8 cellular contexts compared by ENCODE assay signal in the genomic region with DNA sequence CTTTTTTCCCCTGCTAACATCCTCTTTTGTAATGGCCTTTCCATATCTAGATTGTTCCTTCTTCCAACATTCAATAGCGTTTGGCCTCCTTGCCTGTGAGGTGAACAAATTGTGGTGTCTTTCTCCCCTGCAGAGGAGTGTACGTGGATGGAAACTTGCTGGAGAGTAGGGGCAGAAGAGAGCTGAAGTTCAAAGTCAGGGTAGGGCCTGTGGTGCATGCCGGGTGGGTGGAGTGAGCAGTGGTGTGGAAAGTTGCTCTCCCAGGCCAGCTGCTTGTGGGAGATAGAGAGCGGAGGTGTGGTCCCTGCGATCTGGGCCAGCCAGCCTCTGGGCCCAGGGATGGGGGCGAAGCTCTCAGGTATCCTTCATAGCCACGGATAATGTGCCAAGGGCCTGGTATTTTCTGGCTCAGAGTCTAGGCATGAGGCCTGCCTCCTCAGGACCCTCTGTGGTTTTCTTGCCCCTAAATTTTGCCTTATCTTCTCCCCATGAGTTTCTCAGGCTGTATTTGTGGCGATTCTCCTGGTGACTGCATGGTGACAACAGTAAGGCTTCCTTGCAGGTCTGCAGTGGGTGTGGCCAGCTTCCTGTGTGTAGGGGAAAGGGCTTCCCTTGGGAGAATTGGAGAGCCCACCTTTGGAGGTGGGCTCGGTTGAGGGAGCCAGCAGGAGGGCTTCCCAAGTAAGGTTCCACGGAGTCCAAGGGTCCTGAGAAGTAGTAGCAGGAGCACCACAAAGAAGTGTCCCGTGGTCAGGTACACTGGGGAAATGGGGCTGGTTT. TPM values are rescaled to one million over a fixed set of nuclear protein-coding genes. Genes with fewer than 3 reads are reported as not detected.
DNase-seq lines count a peak whose midpoint lies in the region; ATAC-seq, FAIRE-seq and TF ChIP-seq lines count a peak whose summit lies in the region.

No MANE protein-coding gene starts in this region.

- peaks cover 0 to 3% (median 0%) of the 10 kb centered on the region in 7 donors for H3K9me3 Mint-ChIP-seq in CD14-positive monocyte
- no peaks in the 10 kb centered on the region for H3K9me3 Mint-ChIP-seq in T-helper 1 cell treated with Interleukin-12 subunit alpha and Interleukin-12 subunit beta and Interleukin-4 antibody, amounts not matched to agents 30 μg/mL and 1 μg/mL, for 36 hours

- H3K27ac ChIP-seq in esophagus squamous epithelium = peak overlapping the region; percentile 9 to 78 (median 56)
- peak overlapping the region; percentile 99 for H3K27ac ChIP-seq in thymus (ENCODE audit: low read depth)
- no peak overlapping the region for H3K27ac ChIP-seq in HepG2 (ENCODE audit: extremely low read length, insufficient read depth, low read length)

- no peaks in the 10 kb centered on the region for H4K20me1 ChIP-seq in HepG2 (ENCODE audit: insufficient read depth, low read length)

- TF ChIP-seq CTCF in CD14-positive monocyte (IDR thresholded peaks at IDR 0.05) (no peak), esophagus squamous epithelium (IDR thresholded peaks at IDR 0.05) (no peak), HepG2 (CRISPR knock-in tag; IDR thresholded peaks at IDR 0.05) (no peak)

- peak; percentile 34 for ATAC-seq in GM21619 (IDR thresholded peaks at IDR 0.05; ENCODE audit: unreplicated experiment)
- ATAC-seq in HepG2 = no peak

- H3K27me3 ChIP-seq in esophagus squamous epithelium (peaks cover 0 to 13% (median 0%) of the 10 kb centered on the region in 4 donors), thymus (ENCODE audit: control insufficient read depth, insufficient read depth) (no peaks in the 10 kb centered on the region), HepG2 (ENCODE audit: control insufficient read depth in 1 of 2, insufficient read depth in 2 of 2, low read length in 2 of 2) (no peaks in the 10 kb centered on the region)

- TF ChIP-seq EP300 in HepG2 (IDR thresholded peaks at IDR 0.05; ENCODE audit: low read depth in 2 of 2, low read length in 2 of 2) (no peak), HepG2 (CRISPR knock-in tag; IDR thresholded peaks at IDR 0.05; ENCODE audit: borderline replicate concordance) (no peak)

- DNase-seq in CD14-positive monocyte (ENCODE audit: low spot score) (no peak), esophagus squamous epithelium (lab: John Stamatoyannopoulos, UW) (no peak), HepG2 (ENCODE audit: low spot score) (no peak), cerebellar cortex (ENCODE audit: low spot score) (no peak), middle frontal gyrus (ENCODE audit: extremely low spot score, low spot score) (no peak)

- TF ChIP-seq POLR2A in esophagus squamous epithelium (IDR thresholded peaks at IDR 0.05) = no peak
- TF ChIP-seq POLR2A in HepG2 (IDR thresholded peaks at IDR 0.05; ENCODE audit: insufficient read depth in 1 of 2, low read depth in 2 of 2, low read length in 2 of 2) = no peak

- H3K4me1 ChIP-seq in esophagus squamous epithelium (peaks cover 5 to 58% (median 10%) of the 10 kb centered on the region in 3 donors), thymus (ENCODE audit: control insufficient read depth, insufficient read depth, low read length) (peaks cover 63% of the 10 kb centered on the region), HepG2 (ENCODE audit: insufficient read depth, low read length) (no peaks in the 10 kb centered on the region)

- in situ Hi-C loops in HepG2 (cut with HindIII; ENCODE audit: extremely low pct_ligation_motif_present, low pct_unique_long_range_greater_than_20kb) = no loop called here

- peaks cover 0 to 6% (median 5%) of the 10 kb centered on the region in 3 donors for H3K27me3 Mint-ChIP-seq in CD14-positive monocyte (ENCODE audit: low read depth in 3 of 3)
- H3K27me3 Mint-ChIP-seq in T-helper 1 cell treated with Interleukin-12 subunit alpha and Interleukin-12 subunit beta and Interleukin-4 antibody, amounts not matched to agents 30 μg/mL and 1 μg/mL, for 36 hours (ENCODE audit: low read depth) = no peaks in the 10 kb centered on the region

- no TSS peak for BruUV-seq in HepG2 (replicated peaks; lab: Mats Ljungman, UMichigan)

- 76 to 77% methylated on average over 4 to 6 of the region's 11 CpGs for WGBS in esophagus squamous epithelium, 2 donors
- 72% methylated on average over 11 of the region's 11 CpGs for WGBS in thymus
- 87% methylated on average over 10 of the region's 11 CpGs for WGBS in HepG2 (ENCODE audit: low lambda C conversion rate)

- H3K4me1 Mint-ChIP-seq in CD14-positive monocyte = peaks cover 77% of the 10 kb centered on the region
- peaks cover 79% of the 10 kb centered on the region for H3K4me1 Mint-ChIP-seq in T-helper 1 cell treated with Interleukin-12 subunit alpha and Interleukin-12 subunit beta and Interleukin-4 antibody, amounts not matched to agents 30 μg/mL and 1 μg/mL, for 36 hours (ENCODE audit: low read depth)

- H3K4me2 ChIP-seq in HepG2 (ENCODE audit: low read depth, low read length) = no peak overlapping the region

- peak overlapping the region; percentile 86 to 99 (median 96) for H3K27ac Mint-ChIP-seq in CD14-positive monocyte
- H3K27ac Mint-ChIP-seq in T-helper 1 cell treated with Interleukin-12 subunit alpha and Interleukin-12 subunit beta and Interleukin-4 antibody, amounts not matched to agents 30 μg/mL and 1 μg/mL, for 36 hours = peak overlapping the region; percentile 93

- H3K4me3 ChIP-seq in esophagus squamous epithelium (no peak overlapping the region), thymus (ENCODE audit: low read length) (peak overlapping the region; percentile 38), HepG2 (replicated peaks in 1 of 3; ENCODE audit: insufficient read depth in 1 of 3, low read depth in 2 of 3, low read length in 3 of 3) (no peak overlapping the region)

- no peaks in the 10 kb centered on the region for H3K79me2 ChIP-seq in HepG2 (ENCODE audit: insufficient read depth, low read length)

- peaks cover 56 to 73% of the 10 kb centered on the region in 2 donors for H3K36me3 Mint-ChIP-seq in CD14-positive monocyte
- H3K36me3 Mint-ChIP-seq in T-helper 1 cell treated with Interleukin-12 subunit alpha and Interleukin-12 subunit beta and Interleukin-4 antibody, amounts not matched to agents 30 μg/mL and 1 μg/mL, for 36 hours (ENCODE audit: low read depth) = peaks cover 55% of the 10 kb centered on the region

- POLR2A ChIA-PET in HepG2 (lab: Yijun Ruan, JAX) = no interaction called here

- CTCF ChIA-PET in HepG2 (lab: Yijun Ruan, JAX; ENCODE audit: low intra/inter-chr PET ratio, low total read pairs) = no interaction called here

- no peak for TF ChIP-seq RAD21 in HepG2 (CRISPR knock-in tag; IDR thresholded peaks at IDR 0.05)

- H3K9me3 ChIP-seq in esophagus squamous epithelium = no peaks in the 10 kb centered on the region
- no peaks in the 10 kb centered on the region for H3K9me3 ChIP-seq in thymus (ENCODE audit: control insufficient read depth)
- no peaks in the 10 kb centered on the region for H3K9me3 ChIP-seq in HepG2 (ENCODE audit: low read length)

- H3K36me3 ChIP-seq in esophagus squamous epithelium (peaks cover 0 to 31% (median 0%) of the 10 kb centered on the region in 3 donors), thymus (ENCODE audit: control insufficient read depth, insufficient read depth) (peaks cover 16% of the 10 kb centered on the region), HepG2 (replicated peaks in 1 of 2; ENCODE audit: control insufficient read depth in 1 of 2, insufficient read depth in 2 of 2, low read length in 2 of 2) (peaks cover 0 to 1% of the 10 kb centered on the region in 2 experiments; a peak in 1 of 5 replicates)

- no peak overlapping the region for H2AFZ ChIP-seq in HepG2 (ENCODE audit: low read length)

- FAIRE-seq in HepG2 (lab: Jason Lieb, UNC) = no peak

- H3K9ac ChIP-seq in HepG2 (ENCODE audit: insufficient read depth, low read depth, low read length) = no peak overlapping the region

- H3K4me3 Mint-ChIP-seq in CD14-positive monocyte = peak overlapping the region; percentile 3 to 50
- peak overlapping the region; percentile 78 for H3K4me3 Mint-ChIP-seq in T-helper 1 cell treated with Interleukin-12 subunit alpha and Interleukin-12 subunit beta and Interleukin-4 antibody, amounts not matched to agents 30 μg/mL and 1 μg/mL, for 36 hours

- intact Hi-C loops in CD14-positive monocyte (cut with micrococcal nuclease) (loop anchor here in 1 of 2 donors (10.0 kb wide), 1 partner anchor 191 kb away; no protein-coding TSS in a partner anchor), esophagus squamous epithelium (cut with DNase I) (no loop called here), HepG2 (cut with micrococcal nuclease; ENCODE audit: unreplicated experiment) (no loop called here)

TF ChIP-seq in HepG2, 621 proteins besides CTCF, POLR2A, EP300 and RAD21 (continues in another document):
- TF ChIP-seq ZZZ3 (CRISPR knock-in tag; IDR thresholded peaks at IDR 0.05; ENCODE audit: borderline replicate concordance) (no peak), LCORL (IDR thresholded peaks at IDR 0.05) (no peak), LCORL (CRISPR knock-in tag; IDR thresholded peaks at IDR 0.05) (no peak)

RNA-seq across cellular contexts. Expression of a gene that starts 6.7 kb away (rescaled TPM):
- 10 to 100 TPM in 1 of 2 donors, 1 to 10 TPM in 1; 4.3 to 26.0 TPM for polyA plus RNA-seq in CD14-positive monocyte
- 10 to 100 TPM in 3 of 4 donors, 1 to 10 TPM in 1; 8.5 to 39.7 (median 16.7) TPM for total RNA-seq in esophagus squamous epithelium
- polyA plus RNA-seq in thymus = 50.1 TPM
- 0.20 and 0.29 TPM in 2 replicates for total RNA-seq in HepG2 (2016; rRNA removed; fragmentation: Illumina TruSeq; extraction: Trizol)
- 0.26 TPM in 1 of 2 replicates, not detected in the other for total RNA-seq in HepG2 (2016; cell fraction: cytosol; rRNA removed; fragmentation: Illumina TruSeq; extraction: Trizol; ENCODE audit: low read depth)
- total RNA-seq in HepG2 (2016; cell fraction: insoluble cytoplasmic fraction; rRNA removed; fragmentation: Illumina TruSeq; extraction: Trizol) = 0.39 and 0.61 TPM in 2 replicates
- 0.49 and 0.65 TPM in 2 replicates for total RNA-seq in HepG2 (2016; cell fraction: membrane; rRNA removed; fragmentation: Illumina TruSeq; extraction: Trizol)
- total RNA-seq in HepG2 (2016; cell fraction: nucleus; rRNA removed; fragmentation: Illumina TruSeq; extraction: Trizol) = 0.56 TPM in 1 of 2 replicates, not detected in the other
- polyA plus RNA-seq in HepG2 (2011; rRNA removed) = 8.4 and 9.5 TPM in 2 replicates
- 5.6 and 6.7 TPM in 2 replicates for polyA plus RNA-seq in HepG2 (2011; cell fraction: cytosol; rRNA removed)
- polyA plus RNA-seq in HepG2 (2011; cell fraction: nucleus; rRNA removed) = 4.9 and 5.8 TPM in 2 replicates
- 4.0 and 15.8 TPM in 2 replicates for polyA plus RNA-seq in HepG2 (2012)
- 0.48 and 0.54 TPM in 2 replicates for polyA plus RNA-seq in HepG2 (2016; cell fraction: cytosol; fragmentation: Illumina TruSeq; extraction: Trizol; ENCODE audit: low read depth)
- 0.43 and 0.45 TPM in 2 replicates for polyA plus RNA-seq in HepG2 (2016; cell fraction: insoluble cytoplasmic fraction; fragmentation: Illumina TruSeq; extraction: Trizol; ENCODE audit: low read depth)
- 0.36 and 0.74 TPM in 2 replicates for polyA plus RNA-seq in HepG2 (2016; cell fraction: membrane; fragmentation: Illumina TruSeq; extraction: Trizol; ENCODE audit: low read depth)
- polyA plus RNA-seq in HepG2 (2016; cell fraction: nucleus; fragmentation: Illumina TruSeq; extraction: Trizol; ENCODE audit: insufficient read depth, low read depth) = 1.4 TPM in 1 of 2 replicates, not detected in the other
- 2.3 TPM in 1 of 2 replicates, not detected in the other for polyA minus RNA-seq in HepG2 (2011; rRNA and poly(A)+ RNA removed; ENCODE audit: low replicate concordance)
- 3.3 and 4.5 TPM in 2 replicates for polyA minus RNA-seq in HepG2 (2011; cell fraction: cytosol; rRNA and poly(A)+ RNA removed)
- polyA minus RNA-seq in HepG2 (2011; cell fraction: nucleus; rRNA and poly(A)+ RNA removed) = 3.0 and 3.4 TPM in 2 replicates
